In the genomic region with DNA sequence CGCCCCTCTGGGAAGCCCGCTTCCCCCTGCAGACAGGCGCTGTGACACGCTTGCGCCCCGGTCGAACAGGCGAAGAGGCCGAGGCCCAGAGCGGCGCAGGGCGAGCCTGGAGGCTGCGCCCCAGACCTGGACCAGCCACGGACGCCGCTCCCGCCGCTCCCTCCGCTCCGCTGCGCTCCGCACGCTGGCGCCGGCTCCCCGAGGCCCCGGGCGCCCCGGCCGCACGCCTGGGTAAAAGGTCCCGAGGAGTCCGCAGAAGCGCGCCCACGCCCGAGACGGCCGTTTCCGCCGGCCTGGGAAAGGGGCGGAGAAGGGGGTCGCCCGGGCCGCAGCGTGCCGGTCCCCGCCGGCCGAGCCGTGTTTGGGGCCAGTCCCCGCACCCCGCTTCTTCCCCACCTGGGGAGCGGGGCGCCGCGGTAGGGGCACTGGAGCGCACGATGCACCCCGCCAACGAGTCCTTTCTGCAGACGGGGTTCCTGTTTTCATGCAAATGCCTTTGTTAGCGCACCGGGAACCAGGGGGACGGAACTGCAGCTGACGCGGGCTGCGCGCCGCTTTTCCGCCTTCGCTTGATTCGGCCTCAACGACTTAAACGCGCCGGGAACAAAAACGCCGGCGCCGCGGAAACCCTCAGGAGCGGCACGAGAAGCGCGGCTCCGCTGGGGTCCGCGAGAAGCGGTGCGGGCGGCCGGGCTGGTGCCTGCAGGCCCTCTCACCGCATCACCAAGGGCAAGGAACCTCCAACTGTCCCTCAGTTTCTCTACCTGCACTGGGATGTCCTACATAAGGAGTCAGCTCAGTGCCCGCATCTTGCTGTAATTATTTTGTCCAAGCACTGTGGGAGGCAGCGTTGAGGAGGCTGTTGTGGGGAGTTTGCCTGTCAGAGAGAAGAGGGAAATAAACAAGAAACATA, we compare ENCODE assay signal across 8 cellular contexts.
DNase-seq lines count a peak whose midpoint lies in the region; ATAC-seq and TF ChIP-seq lines count a peak whose summit lies in the region.

No MANE protein-coding gene starts in this region.

- H3K4me1 ChIP-seq in IMR-90 (ENCODE audit: control insufficient read depth, insufficient read depth, low read length): peaks cover 5% of the 10 kb centered on the region

- no peak for TF ChIP-seq RAD21 in IMR-90 (IDR thresholded peaks at IDR 0.05; ENCODE audit: low read length)

- intact Hi-C loops in IMR-90 (cut with micrococcal nuclease): loop anchor here (1.0 to 2.0 kb wide), 3 partner anchors 41 to 299 kb away; no protein-coding TSS in a partner anchor

- peak overlapping the region; percentile 47; the same call in 1 of the 2 replicates for H3K27ac ChIP-seq in IMR-90 (ENCODE audit: insufficient read depth, low read length)

- WGBS in IMR-90 (ENCODE audit: extremely low coverage in 2 of 2, insufficient read length in 1 of 2), 2 experiments: 3% methylated on average over 35 of the region's 96 CpGs; no CpG with 5 or more reads in 1 of the 2 experiments

- ATAC-seq in IMR-90 (ENCODE audit: low read depth): peak; percentile 73
- peak; percentile 56 to 75 for ATAC-seq in naive thymus-derived CD8-positive, alpha-beta T cell
- ATAC-seq in natural killer cell treated with Interleukin-12 subunit alpha and Interleukin-12 subunit beta and Interleukin-15 and Interleukin-18, amount 100 ng/mL, for 72 hours: no peak

- H2BK5ac ChIP-seq in IMR-90 (ENCODE audit: low read depth, low read length, poor library complexity, severe bottlenecking): no peak overlapping the region

- H3K4me3 ChIP-seq in IMR-90 (ENCODE audit: insufficient read depth, low read depth, low read length) (peak overlapping the region; percentile 50), fibroblast of pulmonary artery (replicated peaks; ENCODE audit: low read depth, low read length) (peak overlapping the region; percentile 53)

- peaks cover 33 to 80% (median 57%) of the 10 kb centered on the region in 5 donors for H3K27me3 Mint-ChIP-seq in naive thymus-derived CD8-positive, alpha-beta T cell
- peaks cover 49 to 56% of the 10 kb centered on the region in 2 donors for H3K27me3 Mint-ChIP-seq in natural killer cell treated with Interleukin-12 subunit alpha and Interleukin-12 subunit beta and Interleukin-15 and Interleukin-18, amount 100 ng/mL, for 72 hours

- TF ChIP-seq POLR2A in GM10847 (IDR thresholded peaks at IDR 0.05; ENCODE audit: extremely low read depth, insufficient read length) (peak; percentile 34), IMR-90 (IDR thresholded peaks at IDR 0.05; ENCODE audit: low read depth, low read length) (no peak)

- no peak overlapping the region for H3K18ac ChIP-seq in IMR-90 (ENCODE audit: low read depth, low read length)

- H2AFZ ChIP-seq in IMR-90 (replicated peaks; ENCODE audit: low read length, poor library complexity): peak overlapping the region; percentile 90

- H3K36me3 ChIP-seq in IMR-90 (ENCODE audit: control insufficient read depth, insufficient read depth, low read length): no peaks in the 10 kb centered on the region

- dilution Hi-C loops in IMR-90 (cut with HindIII; ENCODE audit: low sequenced_read_pairs, unreplicated experiment): no loop called here

- no peak overlapping the region for H2AK5ac ChIP-seq in IMR-90 (ENCODE audit: low read depth, low read length)

- no peak overlapping the region for H2BK15ac ChIP-seq in IMR-90 (ENCODE audit: low read depth, low read length)

- no peak for TF ChIP-seq CTCF in IMR-90 (conservative IDR thresholded peaks at IDR 0.05; ENCODE audit: low read depth, low read length)
- no peak for TF ChIP-seq CTCF in fibroblast of pulmonary artery (IDR thresholded peaks at IDR 0.05; ENCODE audit: low read length, missing control alignments)

- peak overlapping the region; percentile 55 for H4K5ac ChIP-seq in IMR-90 (ENCODE audit: low read depth, low read length)

- peak overlapping the region; percentile 66; the same call in 1 of the 2 replicates for H4K91ac ChIP-seq in IMR-90 (ENCODE audit: insufficient read depth, low read depth, low read length)

- peak overlapping the region; percentile 71 for H3K4me2 ChIP-seq in IMR-90 (ENCODE audit: low read depth, low read length)

- BruUV-seq in IMR-90 (replicated peaks; lab: Mats Ljungman, UMichigan): no TSS peak

- H4K20me1 ChIP-seq in IMR-90 (ENCODE audit: insufficient read depth, low read length): no peaks in the 10 kb centered on the region

- peaks cover 3% of the 10 kb centered on the region; the same call in 1 of the 2 replicates for H3K9me1 ChIP-seq in IMR-90 (ENCODE audit: insufficient read depth, low read length)

- H3K79me1 ChIP-seq in IMR-90 (ENCODE audit: low read depth in 1 of 2, low read length in 2 of 2): no peaks in the 10 kb centered on the region

- peak overlapping the region; percentile 54; the same call in 1 of the 2 replicates for H3K14ac ChIP-seq in IMR-90 (replicated peaks; ENCODE audit: low read depth, low read length)

- H3K4me3 Mint-ChIP-seq in naive thymus-derived CD8-positive, alpha-beta T cell: peak overlapping the region; percentile 8 to 75 (median 60)
- no peak overlapping the region for H3K4me3 Mint-ChIP-seq in natural killer cell treated with Interleukin-12 subunit alpha and Interleukin-12 subunit beta and Interleukin-15 and Interleukin-18, amount 100 ng/mL, for 72 hours

- peak overlapping the region; percentile 61 for H3K9ac ChIP-seq in IMR-90 (ENCODE audit: low read depth, low read length)

- peaks cover 5 to 22% (median 17%) of the 10 kb centered on the region in 4 donors for H3K4me1 Mint-ChIP-seq in naive thymus-derived CD8-positive, alpha-beta T cell
- H3K4me1 Mint-ChIP-seq in natural killer cell treated with Interleukin-12 subunit alpha and Interleukin-12 subunit beta and Interleukin-15 and Interleukin-18, amount 100 ng/mL, for 72 hours (ENCODE audit: low read depth in 2 of 2): no peaks in the 10 kb centered on the region

- no peaks in the 10 kb centered on the region for H3K9me3 Mint-ChIP-seq in naive thymus-derived CD8-positive, alpha-beta T cell
- H3K9me3 Mint-ChIP-seq in natural killer cell treated with Interleukin-12 subunit alpha and Interleukin-12 subunit beta and Interleukin-15 and Interleukin-18, amount 100 ng/mL, for 72 hours: no peaks in the 10 kb centered on the region

- DNase-seq in IMR-90 (peak; percentile 60), fibroblast of pulmonary artery (ENCODE audit: low read depth) (peak; percentile 67), SK-N-DZ (ENCODE audit: low spot score) (no peak), NCI-H2107 treated with DMSO at 0.1 percent for 48 hours (lab: John Stamatoyannopoulos, UW; ENCODE audit: unreplicated experiment) (no peak)
- DNase-seq in activated CD4-positive, alpha-beta T cell treated with anti-CD3 and anti-CD28 coated beads, Interleukin-2, amount 50 U/mL, for 1 hour: peak; percentile 8
- peak in 6 of 10 donors; percentile 6 to 68 (median 20) for DNase-seq in naive thymus-derived CD8-positive, alpha-beta T cell
- DNase-seq in natural killer cell treated with Interleukin-12 subunit alpha and Interleukin-12 subunit beta and Interleukin-15 and Interleukin-18, amount 100 ng/mL, for 72 hours (ENCODE audit: low spot score): no peak

- H2BK120ac ChIP-seq in IMR-90 (ENCODE audit: low read depth, low read length): peak overlapping the region; percentile 40

- CTCF ChIA-PET in IMR-90 (lab: Yijun Ruan, JAX): interaction anchor here (1.1 kb wide), 1 partner anchor 64 kb away, joined by 3 read pairs; no protein-coding TSS in a partner anchor

- no peak overlapping the region for H3K27ac Mint-ChIP-seq in naive thymus-derived CD8-positive, alpha-beta T cell
- no peak overlapping the region for H3K27ac Mint-ChIP-seq in natural killer cell treated with Interleukin-12 subunit alpha and Interleukin-12 subunit beta and Interleukin-15 and Interleukin-18, amount 100 ng/mL, for 72 hours

- H3K36me3 Mint-ChIP-seq in naive thymus-derived CD8-positive, alpha-beta T cell: no peaks in the 10 kb centered on the region
- no peaks in the 10 kb centered on the region for H3K36me3 Mint-ChIP-seq in natural killer cell treated with Interleukin-12 subunit alpha and Interleukin-12 subunit beta and Interleukin-15 and Interleukin-18, amount 100 ng/mL, for 72 hours

- H3K27me3 ChIP-seq in IMR-90 (ENCODE audit: control insufficient read depth, insufficient read depth, low read length): peaks cover 2% of the 10 kb centered on the region; the same call in 1 of the 2 replicates

- peak overlapping the region; percentile 22 for H3K23ac ChIP-seq in IMR-90 (ENCODE audit: low read depth, low read length)

- H3K56ac ChIP-seq in IMR-90 (ENCODE audit: extremely low read depth, insufficient read depth, low read length): no peak overlapping the region

- in situ Hi-C loops in IMR-90 (cut with MboI; ENCODE audit: low sequenced_read_pairs): loop anchor here (5.0 kb wide), 1 partner anchor 99 kb away; no protein-coding TSS in a partner anchor

- H2BK20ac ChIP-seq in IMR-90 (ENCODE audit: low read depth, low read length): no peak overlapping the region; the same call in 1 of the 2 replicates

- peak overlapping the region; percentile 25 for H3K4ac ChIP-seq in IMR-90 (ENCODE audit: low read depth, low read length)

- peak overlapping the region; percentile 22 for H2AK9ac ChIP-seq in IMR-90 (replicated peaks; ENCODE audit: low read depth, low read length, poor library complexity)

- H4K8ac ChIP-seq in IMR-90 (ENCODE audit: low read depth in 2 of 2, low read length in 2 of 2): peak overlapping the region; percentile 48 to 69; a peak in 3 of 4 replicates

- H3K9me3 ChIP-seq in IMR-90 (ENCODE audit: control insufficient read depth, insufficient read depth, low read length): no peaks in the 10 kb centered on the region

- POLR2A ChIA-PET in IMR-90 (lab: Charles Lee; ENCODE audit: unreplicated experiment): no interaction called here
- POLR2A ChIA-PET in naive thymus-derived CD8-positive, alpha-beta T cell (lab: Charles Lee): no interaction called here

TF ChIP-seq in IMR-90, 13 proteins besides CTCF, POLR2A, EP300 and RAD21:
- TF ChIP-seq, protein P1, sequence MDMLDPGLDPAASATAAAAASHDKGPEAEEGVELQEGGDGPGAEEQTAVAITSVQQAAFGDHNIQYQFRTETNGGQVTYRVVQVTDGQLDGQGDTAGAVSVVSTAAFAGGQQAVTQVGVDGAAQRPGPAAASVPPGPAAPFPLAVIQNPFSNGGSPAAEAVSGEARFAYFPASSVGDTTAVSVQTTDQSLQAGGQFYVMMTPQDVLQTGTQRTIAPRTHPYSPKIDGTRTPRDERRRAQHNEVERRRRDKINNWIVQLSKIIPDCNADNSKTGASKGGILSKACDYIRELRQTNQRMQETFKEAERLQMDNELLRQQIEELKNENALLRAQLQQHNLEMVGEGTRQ (IDR thresholded peaks at IDR 0.05; ENCODE audit: low read depth, low read length): no peak
- TF ChIP-seq MAZ (IDR thresholded peaks at IDR 0.05; ENCODE audit: borderline replicate concordance, low read depth, low read length): no peak
TF ChIP-seq in IMR-90: peak in this region for 0.

Comparison
In these comparisons a context has a peak if more than half of its experiments do, and no peak if none do; other contexts are left out.
1. ATAC-seq: peak in IMR-90 (single experiment) and naive thymus-derived CD8-positive, alpha-beta T cell (2 of 2); none in natural killer cell treated with Interleukin-12 subunit alpha and Interleukin-12 subunit beta and Interleukin-15 and Interleukin-18, amount 100 ng/mL, for 72 hours (0 of 2).
2. DNase-seq: peak in IMR-90 (single experiment), activated CD4-positive, alpha-beta T cell treated with anti-CD3 and anti-CD28 coated beads, Interleukin-2, amount 50 U/mL, for 1 hour (single experiment), fibroblast of pulmonary artery (single experiment) and naive thymus-derived CD8-positive, alpha-beta T cell (6 of 10); none in SK-N-DZ (single experiment), natural killer cell treated with Interleukin-12 subunit alpha and Interleukin-12 subunit beta and Interleukin-15 and Interleukin-18, amount 100 ng/mL, for 72 hours (single experiment) and NCI-H2107 treated with DMSO at 0.1 percent for 48 hours (single experiment).